ENCODE assay signal across 2 cellular contexts in genomic region chr2:239464166-239465016, GRCh38.
TF ChIP-seq lines count a peak whose summit lies in the region.

No MANE protein-coding gene starts in this region.

TF ChIP-seq in A549, 52 proteins besides CTCF, POLR2A, EP300 and RAD21 (continued from another document):
- no peak for TF ChIP-seq HMGXB4 (CRISPR knock-in tag; IDR thresholded peaks at IDR 0.05; ENCODE audit: borderline replicate concordance)
- no peak for TF ChIP-seq BCL3 (IDR thresholded peaks at IDR 0.05)
- no peak for TF ChIP-seq RARB (CRISPR knock-in tag; IDR thresholded peaks at IDR 0.05)
TF ChIP-seq in A549: peak in this region for 0.

TF ChIP-seq in IMR-90, 13 proteins besides CTCF, POLR2A, EP300 and RAD21 (continued from another document):
- no peak for TF ChIP-seq BHLHE40 (IDR thresholded peaks at IDR 0.05; ENCODE audit: low read depth, low read length)
- TF ChIP-seq FOS (IDR thresholded peaks at IDR 0.05; ENCODE audit: low read depth, low read length): no peak
